14 cellular contexts compared by ENCODE assay signal in genomic region chr15:98529205-98530145, GRCh38.
DNase-seq lines count a peak whose midpoint lies in the region; ATAC-seq and TF ChIP-seq lines count a peak whose summit lies in the region.
"Had no signal": no experiment of that assay in that cellular context is flagged by ENCODE, and none has a peak within 500 bp of the region (broad histone marks: within the 10 kb centered on the region; RNA-seq: fewer than 3 reads in every experiment).

No MANE protein-coding gene starts in this region.

- no peak overlapping the region for H3K4me3 ChIP-seq in OCI-LY3 (ENCODE audit: low read length)
- H3K4me3 ChIP-seq: GM23338 had no signal

- H2AFZ ChIP-seq in OCI-LY3 (ENCODE audit: low read depth, low read length), result no peak overlapping the region

- H3K9me3 Mint-ChIP-seq in stimulated activated memory B cell treated with anti-CD40 and anti-IgM and Interleukin-4, amounts not matched to agents 10 μg/mL and 1 μg/mL and 100 μg/mL, for 72 hours, result no peaks in the 10 kb centered on the region
- H3K9me3 Mint-ChIP-seq: CD4-positive, alpha-beta memory T cell; GM23338 had no signal

- H3K27ac Mint-ChIP-seq in stimulated activated memory B cell treated with anti-CD40 and anti-IgM and Interleukin-4, amounts not matched to agents 10 μg/mL and 1 μg/mL and 100 μg/mL, for 72 hours, result no peak overlapping the region
- H3K27ac Mint-ChIP-seq: CD4-positive, alpha-beta memory T cell; GM23338 had no signal

- no peaks in the 10 kb centered on the region for H3K36me3 ChIP-seq in OCI-LY3 (replicated peaks; ENCODE audit: low read depth, low read length)
- H3K36me3 ChIP-seq: BE2C had no signal

- H3K4me2 ChIP-seq in OCI-LY3 (ENCODE audit: low read length), result peak overlapping the region; percentile 52
- H3K4me2 ChIP-seq: GM23338 had no signal

- H3K4me1 ChIP-seq in OCI-LY3 (ENCODE audit: low read length), result peaks cover 16% of the 10 kb centered on the region
- H3K4me1 ChIP-seq: BE2C had no signal

- H3K27me3 ChIP-seq in OCI-LY3 (ENCODE audit: low read depth, low read length), result peaks cover 45% of the 10 kb centered on the region

- no peak overlapping the region for H3K27ac ChIP-seq in OCI-LY3 (ENCODE audit: low read length)
- peak overlapping the region; percentile 82 for H3K27ac ChIP-seq in caudate nucleus (ENCODE audit: low read depth, low read length)
- H3K27ac ChIP-seq: C4-2B had no signal

- ATAC-seq in HG03571 (IDR thresholded peaks at IDR 0.05; ENCODE audit: unreplicated experiment) (no peak), GM21717 (IDR thresholded peaks at IDR 0.05; ENCODE audit: unreplicated experiment) (no peak)
- no peak for ATAC-seq in stimulated activated memory B cell treated with anti-CD40 and anti-IgM and Interleukin-4, amounts not matched to agents 10 μg/mL and 1 μg/mL and 100 μg/mL, for 72 hours
- ATAC-seq: GM23338 had no signal

- H3K27me3 Mint-ChIP-seq in stimulated activated memory B cell treated with anti-CD40 and anti-IgM and Interleukin-4, amounts not matched to agents 10 μg/mL and 1 μg/mL and 100 μg/mL, for 72 hours, result peaks cover 34% of the 10 kb centered on the region

- H3K9me3 ChIP-seq in OCI-LY3 (ENCODE audit: insufficient read depth, low read length), result no peaks in the 10 kb centered on the region
- H3K9me3 ChIP-seq: BE2C had no signal

- H4K20me1 ChIP-seq in OCI-LY3 (ENCODE audit: insufficient read depth, low read length), result peaks cover 5% of the 10 kb centered on the region; the same call in 1 of the 2 replicates

- DNase-seq in D341Med (ENCODE audit: low spot score) (peak; percentile 8), caudate nucleus (lab: John Stamatoyannopoulos, UW) (no peak), myocyte (ENCODE audit: low read depth) (peak; percentile 7)
- DNase-seq: BE2C; CD4-positive, alpha-beta memory T cell; COR-L47; EL; H7 had no signal

- no peak overlapping the region for H3K4me3 Mint-ChIP-seq in stimulated activated memory B cell treated with anti-CD40 and anti-IgM and Interleukin-4, amounts not matched to agents 10 μg/mL and 1 μg/mL and 100 μg/mL, for 72 hours
- H3K4me3 Mint-ChIP-seq: CD4-positive, alpha-beta memory T cell; GM23338 had no signal

- no peaks in the 10 kb centered on the region for H3K36me3 Mint-ChIP-seq in stimulated activated memory B cell treated with anti-CD40 and anti-IgM and Interleukin-4, amounts not matched to agents 10 μg/mL and 1 μg/mL and 100 μg/mL, for 72 hours
- H3K36me3 Mint-ChIP-seq: CD4-positive, alpha-beta memory T cell had no signal

- H3K4me1 Mint-ChIP-seq in stimulated activated memory B cell treated with anti-CD40 and anti-IgM and Interleukin-4, amounts not matched to agents 10 μg/mL and 1 μg/mL and 100 μg/mL, for 72 hours, result peaks cover 4% of the 10 kb centered on the region
- H3K4me1 Mint-ChIP-seq: CD4-positive, alpha-beta memory T cell had no signal

- no peak overlapping the region for H3K9ac ChIP-seq in OCI-LY3 (ENCODE audit: low read length)

- no peak for TF ChIP-seq CTCF in OCI-LY3 (IDR thresholded peaks at IDR 0.05; ENCODE audit: low read depth, low read length)

- no peaks in the 10 kb centered on the region for H3K79me2 ChIP-seq in OCI-LY3 (ENCODE audit: low read length)

Comparison
In these comparisons a context has a peak if more than half of its experiments do, and no peak if none do; other contexts are left out.
1. DNase-seq: peak in D341Med (single experiment) and myocyte (single experiment); none in caudate nucleus (0 of 61).